13 cellular contexts compared by ENCODE assay signal in the genomic region with DNA sequence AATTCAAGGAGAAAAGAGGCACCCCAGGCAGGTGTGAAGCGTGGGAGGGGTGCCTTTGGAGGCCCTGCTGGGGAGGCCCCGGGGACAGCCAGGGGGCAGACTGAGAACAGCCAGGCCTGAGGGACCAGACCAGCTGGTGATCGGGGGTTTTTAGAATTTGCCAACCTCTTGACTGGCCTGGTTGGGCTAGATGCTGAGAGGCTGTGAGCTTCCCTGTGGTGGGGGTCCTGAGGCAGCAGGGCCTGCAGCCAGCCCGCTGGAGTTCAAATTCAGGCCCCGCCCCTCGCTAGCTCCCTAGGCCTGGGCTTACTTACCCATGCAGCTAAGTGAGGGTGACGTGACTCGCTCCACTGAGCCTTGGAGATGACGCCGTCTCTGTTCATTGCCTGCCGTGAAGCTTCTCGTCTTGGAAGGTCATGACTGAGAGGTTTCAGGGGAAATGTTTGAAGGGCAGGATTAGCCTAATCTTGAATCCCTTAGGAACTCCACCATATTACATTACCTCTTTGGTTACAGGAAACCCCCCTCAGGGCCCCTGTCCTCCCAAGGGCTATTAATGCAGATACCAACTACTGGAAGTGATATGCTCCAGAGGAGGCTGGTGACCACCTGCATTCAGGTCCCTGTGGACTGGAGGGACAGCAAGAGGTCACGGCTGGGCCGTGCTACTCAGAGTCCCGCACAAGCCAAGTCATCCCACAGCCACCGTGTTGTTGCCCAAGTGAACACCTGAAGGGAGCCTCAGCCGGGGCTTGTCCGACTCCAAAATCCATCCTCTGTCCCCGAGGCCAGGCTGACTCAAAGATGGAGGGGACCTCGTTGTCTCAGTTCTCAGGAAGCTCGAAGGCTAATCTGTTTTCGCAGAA.
DNase-seq lines count a peak whose midpoint lies in the region; ATAC-seq and TF ChIP-seq lines count a peak whose summit lies in the region.
"Had no signal": no experiment of that assay in that cellular context is flagged by ENCODE, and none has a peak within 500 bp of the region (broad histone marks: within the 10 kb centered on the region; RNA-seq: fewer than 3 reads in every experiment).

No MANE protein-coding gene starts in this region.

- no peaks in the 10 kb centered on the region for H3K79me2 ChIP-seq in hepatocyte

- H3K9me3 Mint-ChIP-seq in T-helper 1 cell treated with Interleukin-12 subunit alpha and Interleukin-12 subunit beta and Interleukin-4 antibody, amounts not matched to agents 30 μg/mL and 1 μg/mL, for 36 hours, result peaks cover 9% of the 10 kb centered on the region

- no peaks in the 10 kb centered on the region for H3K36me3 ChIP-seq in hepatocyte (replicated peaks; ENCODE audit: insufficient read depth, low read depth)
- H3K36me3 ChIP-seq: HAP-1, lower lobe of right lung had no signal

- H3K4me1 ChIP-seq in hepatocyte (ENCODE audit: insufficient read depth), result no peaks in the 10 kb centered on the region
- H3K4me1 ChIP-seq: HAP-1 had no signal

- TF ChIP-seq CTCF in hepatocyte (IDR thresholded peaks at IDR 0.05; ENCODE audit: poor library complexity), result no peak

- no peaks in the 10 kb centered on the region for H3K9me3 ChIP-seq in hepatocyte (ENCODE audit: low read depth)
- H3K9me3 ChIP-seq: HAP-1, lower lobe of right lung had no signal

- H4K20me1 ChIP-seq in hepatocyte (ENCODE audit: insufficient read depth, poor library complexity, severe bottlenecking), result no peaks in the 10 kb centered on the region

- WGBS in hepatocyte (ENCODE audit: low lambda C conversion rate, missing lambda C conversion rate), result 90% methylated on average over 22 of the region's 22 CpGs

- no peak overlapping the region for H3K4me3 Mint-ChIP-seq in T-helper 1 cell treated with Interleukin-12 subunit alpha and Interleukin-12 subunit beta and Interleukin-4 antibody, amounts not matched to agents 30 μg/mL and 1 μg/mL, for 36 hours

- H2AFZ ChIP-seq in hepatocyte, result no peak overlapping the region

- no peaks in the 10 kb centered on the region for H3K27me3 Mint-ChIP-seq in T-helper 1 cell treated with Interleukin-12 subunit alpha and Interleukin-12 subunit beta and Interleukin-4 antibody, amounts not matched to agents 30 μg/mL and 1 μg/mL, for 36 hours (ENCODE audit: low read depth)

- H3K4me3 ChIP-seq in hepatocyte, result no peak overlapping the region
- H3K4me3 ChIP-seq: HAP-1, lower lobe of right lung had no signal

- peaks cover 65% of the 10 kb centered on the region for H3K4me1 Mint-ChIP-seq in T-helper 1 cell treated with Interleukin-12 subunit alpha and Interleukin-12 subunit beta and Interleukin-4 antibody, amounts not matched to agents 30 μg/mL and 1 μg/mL, for 36 hours (ENCODE audit: low read depth)

- peak overlapping the region; percentile 70 for H3K27ac Mint-ChIP-seq in T-helper 1 cell treated with Interleukin-12 subunit alpha and Interleukin-12 subunit beta and Interleukin-4 antibody, amounts not matched to agents 30 μg/mL and 1 μg/mL, for 36 hours

- peak; percentile 40 for ATAC-seq in GM21786 (IDR thresholded peaks at IDR 0.05; ENCODE audit: unreplicated experiment)
- ATAC-seq in HG03521 (IDR thresholded peaks at IDR 0.05; ENCODE audit: unreplicated experiment), result peak; percentile 36
- ATAC-seq: lower lobe of right lung had no signal

- no peak overlapping the region for H3K4me2 ChIP-seq in hepatocyte

- DNase-seq in T-helper 1 cell (no peak), retina (peak; percentile 50), NCI-H146 (lab: John Stamatoyannopoulos, UW) (no peak), hepatocyte (ENCODE audit: low spot score) (no peak)
- DNase-seq in stimulated activated CD4-positive, alpha-beta T cell treated with anti-CD3 and anti-CD28 coated beads, Interleukin-4, amount 100 ng/mL, for 4 hours, result no peak
- DNase-seq: activated naive CD4-positive, alpha-beta T cell treated with anti-CD3 and anti-CD28 coated beads, Interleukin-2, amount 50 U/mL, for 16 hours; lower lobe of right lung; NCI-H2107 had no signal

- no peak overlapping the region for H3K27ac ChIP-seq in hepatocyte
- H3K27ac ChIP-seq: epithelial cell of prostate, lower lobe of right lung had no signal

- no peaks in the 10 kb centered on the region for H3K27me3 ChIP-seq in hepatocyte

- H3K9me2 ChIP-seq in hepatocyte (replicated peaks; ENCODE audit: insufficient read depth), result no peaks in the 10 kb centered on the region

- peaks cover 12% of the 10 kb centered on the region for H3K36me3 Mint-ChIP-seq in T-helper 1 cell treated with Interleukin-12 subunit alpha and Interleukin-12 subunit beta and Interleukin-4 antibody, amounts not matched to agents 30 μg/mL and 1 μg/mL, for 36 hours (ENCODE audit: low read depth)
